ENCODE assay signal across 8 cellular contexts in genomic region chrX:41923925-41924693, GRCh38. TPM values are rescaled to one million over a fixed set of nuclear protein-coding genes. Genes with fewer than 3 reads are reported as not detected.
DNase-seq lines count a peak whose midpoint lies in the region; TF ChIP-seq lines count a peak whose summit lies in the region.

No MANE protein-coding gene starts in this region.

- H3K36me3 Mint-ChIP-seq in activated naive CD8-positive, alpha-beta T cell: no peaks in the 10 kb centered on the region
- no peaks in the 10 kb centered on the region for H3K36me3 Mint-ChIP-seq in osteocyte (ENCODE audit: unreplicated experiment)

- H3K27ac Mint-ChIP-seq in activated naive CD8-positive, alpha-beta T cell: peak overlapping the region; percentile 46
- H3K27ac Mint-ChIP-seq in osteocyte (ENCODE audit: unreplicated experiment): peak overlapping the region; percentile 70

- peak; percentile 5 for TF ChIP-seq CTCF in osteocyte (IDR thresholded peaks at IDR 0.05)

- DNase-seq in AG08395 (ENCODE audit: low spot score) (peak; percentile 33), H4 (ENCODE audit: low spot score) (peak; percentile 49), NCI-H748 treated with DMSO at 0.1 percent for 48 hours (lab: John Stamatoyannopoulos, UW) (peak; percentile 52), head of caudate nucleus (peak in 40 of 42 donors; percentile 14 to 77 (median 46)), osteocyte (ENCODE audit: extremely low spot score, unreplicated experiment) (no peak), GM19238 (ENCODE audit: insufficient read length, low spot score) (no peak)
- no peak for DNase-seq in activated CD4-positive, CD25-positive, alpha-beta regulatory T cell treated with anti-CD3 and anti-CD28 coated beads, Interleukin-2, amount 50 U/mL, for 72 hours

- no peaks in the 10 kb centered on the region for H3K27me3 Mint-ChIP-seq in activated naive CD8-positive, alpha-beta T cell
- H3K27me3 Mint-ChIP-seq in osteocyte (ENCODE audit: unreplicated experiment): peaks cover 3% of the 10 kb centered on the region

- H3K4me1 Mint-ChIP-seq in activated naive CD8-positive, alpha-beta T cell (ENCODE audit: low read depth): peaks cover 30% of the 10 kb centered on the region
- H3K4me1 Mint-ChIP-seq in osteocyte (ENCODE audit: unreplicated experiment): peaks cover 7% of the 10 kb centered on the region

- peak overlapping the region; percentile 85 for H3K4me3 Mint-ChIP-seq in activated naive CD8-positive, alpha-beta T cell
- H3K4me3 Mint-ChIP-seq in osteocyte (ENCODE audit: unreplicated experiment): peak overlapping the region; percentile 82

- intact Hi-C loops in head of caudate nucleus (cut with DNase I): no loop called here

- H3K9me3 Mint-ChIP-seq in activated naive CD8-positive, alpha-beta T cell (ENCODE audit: low read depth): no peaks in the 10 kb centered on the region
- no peaks in the 10 kb centered on the region for H3K9me3 Mint-ChIP-seq in osteocyte (ENCODE audit: unreplicated experiment)

RNA-seq across cellular contexts. Expression of gene CASK, which starts 0.8 kb away (rescaled TPM):
- total RNA-seq in H4 (2014; rRNA removed; shearing (Covaris generic)): 19.8 and 21.7 TPM in 2 replicates
- total RNA-seq in osteocyte: 43.0 and 47.5 TPM in 2 replicates

Comparison
In these comparisons a context has a peak if more than half of its experiments do, and no peak if none do; other contexts are left out.
1. DNase-seq: peak in AG08395 (single experiment), H4 (single experiment), NCI-H748 treated with DMSO at 0.1 percent for 48 hours (single experiment) and head of caudate nucleus (40 of 42); none in osteocyte (single experiment), activated CD4-positive, CD25-positive, alpha-beta regulatory T cell treated with anti-CD3 and anti-CD28 coated beads, Interleukin-2, amount 50 U/mL, for 72 hours (single experiment) and GM19238 (single experiment).